In genomic region chr5:6194906-6195612, GRCh38 we compare ENCODE assay signal across 1 cellular context.
TF ChIP-seq lines count a peak whose summit lies in the region.

No MANE protein-coding gene starts in this region.

TF ChIP-seq in GM12878, 131 proteins besides CTCF, POLR2A, EP300 and RAD21 (continued from another document):
- TF ChIP-seq ZBTB4 (CRISPR knock-in tag; IDR thresholded peaks at IDR 0.05) (no peak), SPI1 (IDR thresholded peaks at IDR 0.05; ENCODE audit: borderline replicate concordance, insufficient read depth, low read depth, low read length) (peak; percentile 31; the same call in 1 of the 2 replicates), BCL11A (IDR thresholded peaks at IDR 0.05; ENCODE audit: low read depth, low read length) (no peak), CHD2 (IDR thresholded peaks at IDR 0.05; ENCODE audit: borderline replicate concordance, low read depth, low read length) (0 out of 2 replicates have a peak, but pooled peaks have one; percentile 29)
- TF ChIP-seq, protein P1, sequence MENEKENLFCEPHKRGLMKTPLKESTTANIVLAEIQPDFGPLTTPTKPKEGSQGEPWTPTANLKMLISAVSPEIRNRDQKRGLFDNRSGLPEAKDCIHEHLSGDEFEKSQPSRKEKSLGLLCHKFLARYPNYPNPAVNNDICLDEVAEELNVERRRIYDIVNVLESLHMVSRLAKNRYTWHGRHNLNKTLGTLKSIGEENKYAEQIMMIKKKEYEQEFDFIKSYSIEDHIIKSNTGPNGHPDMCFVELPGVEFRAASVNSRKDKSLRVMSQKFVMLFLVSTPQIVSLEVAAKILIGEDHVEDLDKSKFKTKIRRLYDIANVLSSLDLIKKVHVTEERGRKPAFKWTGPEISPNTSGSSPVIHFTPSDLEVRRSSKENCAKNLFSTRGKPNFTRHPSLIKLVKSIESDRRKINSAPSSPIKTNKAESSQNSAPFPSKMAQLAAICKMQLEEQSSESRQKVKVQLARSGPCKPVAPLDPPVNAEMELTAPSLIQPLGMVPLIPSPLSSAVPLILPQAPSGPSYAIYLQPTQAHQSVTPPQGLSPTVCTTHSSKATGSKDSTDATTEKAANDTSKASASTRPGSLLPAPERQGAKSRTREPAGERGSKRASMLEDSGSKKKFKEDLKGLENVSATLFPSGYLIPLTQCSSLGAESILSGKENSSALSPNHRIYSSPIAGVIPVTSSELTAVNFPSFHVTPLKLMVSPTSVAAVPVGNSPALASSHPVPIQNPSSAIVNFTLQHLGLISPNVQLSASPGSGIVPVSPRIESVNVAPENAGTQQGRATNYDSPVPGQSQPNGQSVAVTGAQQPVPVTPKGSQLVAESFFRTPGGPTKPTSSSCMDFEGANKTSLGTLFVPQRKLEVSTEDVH (IDR thresholded peaks at IDR 0.05; ENCODE audit: low read depth, partially characterized antibody) = no peak
